ENCODE assay signal across 9 cellular contexts in genomic region chr5:62284946-62285891, GRCh38. TPM values are rescaled to one million over a fixed set of nuclear protein-coding genes. Genes with fewer than 3 reads are reported as not detected.
DNase-seq lines count a peak whose midpoint lies in the region; ATAC-seq, FAIRE-seq and TF ChIP-seq lines count a peak whose summit lies in the region.
"Had no signal": no experiment of that assay in that cellular context is flagged by ENCODE, and none has a peak within 500 bp of the region (broad histone marks: within the 10 kb centered on the region; RNA-seq: fewer than 3 reads in every experiment).

No MANE protein-coding gene starts in this region.

- ATAC-seq in GM21723 (IDR thresholded peaks at IDR 0.05; ENCODE audit: unreplicated experiment), result peak; percentile 74
- ATAC-seq in heart right ventricle, result no peak
- ATAC-seq: SK-N-SH treated with all-trans-retinoic acid at 6 μM for 48 hours had no signal

- intact Hi-C loops in heart right ventricle (cut with DNase I), result no loop called here

- FAIRE-seq in GM12892 (lab: Jason Lieb, UNC), result peak; percentile 93

- H3K4me3 ChIP-seq in OCI-LY3 (ENCODE audit: low read length), result no peak overlapping the region; the same call in 1 of the 2 replicates
- H3K4me3 ChIP-seq in epithelial cell of esophagus (ENCODE audit: low read length), result no peak overlapping the region
- H3K4me3 ChIP-seq in heart right ventricle, result no peak overlapping the region

- no peak overlapping the region; the same call in 1 of the 2 replicates for H3K4me2 ChIP-seq in OCI-LY3 (ENCODE audit: low read length)

- H3K27me3 ChIP-seq in OCI-LY3 (ENCODE audit: low read depth, low read length) (no peaks in the 10 kb centered on the region), heart right ventricle (no peaks in the 10 kb centered on the region)

- no peak overlapping the region for H3K27ac ChIP-seq in OCI-LY3 (ENCODE audit: low read length)
- no peak overlapping the region for H3K27ac ChIP-seq in heart right ventricle

- H3K9ac ChIP-seq in OCI-LY3 (ENCODE audit: low read length), result no peak overlapping the region

- WGBS in heart right ventricle, 2 donors, result 78 to 88% methylated on average over 6 of the region's 6 CpGs

- no peaks in the 10 kb centered on the region for H3K79me2 ChIP-seq in OCI-LY3 (ENCODE audit: low read length)

- peak overlapping the region; percentile 89 for H2AFZ ChIP-seq in OCI-LY3 (ENCODE audit: low read depth, low read length)

- DNase-seq in GM12892 (ENCODE audit: insufficient read length), result no peak
- peak; percentile 11 for DNase-seq in epithelial cell of esophagus (ENCODE audit: low read depth)
- no peak for DNase-seq in dedifferentiated amniotic fluid mesenchymal stem cell (ENCODE audit: extremely low spot score)
- no peak for DNase-seq in erythroblast (lab: John Stamatoyannopoulos, UW)
- DNase-seq in heart right ventricle, result no peak
- no peak for DNase-seq in HCEC 1CT

- TF ChIP-seq POLR2A in GM12892 (IDR thresholded peaks at IDR 0.05; ENCODE audit: low read depth, low read length) (no peak), erythroblast (IDR thresholded peaks at IDR 0.05; ENCODE audit: low read length) (no peak)

- H3K9me3 ChIP-seq in OCI-LY3 (ENCODE audit: insufficient read depth, low read length) (peaks cover 13% of the 10 kb centered on the region; the same call in 1 of the 2 replicates), heart right ventricle (no peaks in the 10 kb centered on the region)

- H3K36me3 ChIP-seq in OCI-LY3 (replicated peaks; ENCODE audit: low read depth, low read length) (peaks cover 14% of the 10 kb centered on the region), heart right ventricle (no peaks in the 10 kb centered on the region)

- TF ChIP-seq CTCF in OCI-LY3 (IDR thresholded peaks at IDR 0.05; ENCODE audit: low read depth, low read length) (no peak), epithelial cell of esophagus (IDR thresholded peaks at IDR 0.05; ENCODE audit: insufficient read depth, low read depth, low read length, missing control alignments) (no peak), heart right ventricle (IDR thresholded peaks at IDR 0.05) (no peak)

- H3K4me1 ChIP-seq in OCI-LY3 (ENCODE audit: low read length), result peaks cover 30% of the 10 kb centered on the region
- H3K4me1 ChIP-seq in heart right ventricle, result no peaks in the 10 kb centered on the region

- no peaks in the 10 kb centered on the region for H4K20me1 ChIP-seq in OCI-LY3 (ENCODE audit: insufficient read depth, low read length)

RNA-seq across cellular contexts. Expression of gene KIF2A, which starts 20.8 kb away (rescaled TPM):
- 67.4 TPM for polyA plus RNA-seq in GM12892 (2012; ENCODE audit: missing spikeins)
- total RNA-seq in heart right ventricle, result 10 to 100 TPM in 8 of 10 donors, 1 to 10 TPM in 2; 9.2 to 17.1 (median 12.2) TPM
- 1 to 10 TPM; 1.5 to 2.8 TPM for polyA plus RNA-seq in heart right ventricle
